ENCODE assay signal across 16 cellular contexts in genomic region chr1:79633456-79633855, GRCh38.
DNase-seq lines count a peak whose midpoint lies in the region; FAIRE-seq and TF ChIP-seq lines count a peak whose summit lies in the region.
"Had no signal": no experiment of that assay in that cellular context is flagged by ENCODE, and none has a peak within 500 bp of the region (broad histone marks: within the 10 kb centered on the region; RNA-seq: fewer than 3 reads in every experiment).

No MANE protein-coding gene starts in this region.

- H3K4me1 Mint-ChIP-seq in MCF 10A (ENCODE audit: insufficient read depth, unreplicated experiment) (peaks cover 8% of the 10 kb centered on the region), Calu3 (ENCODE audit: low read depth, unreplicated experiment) (no peaks in the 10 kb centered on the region)
- H3K4me1 Mint-ChIP-seq: activated CD4-positive, alpha-beta memory T cell treated with anti-CD3 and anti-CD28 coated beads, Interleukin-2, amount 10 ng/mL, durations not matched to agents 7 days and 5 days had no signal

- TF ChIP-seq CTCF in MCF 10A (IDR thresholded peaks at IDR 0.05; ENCODE audit: unreplicated experiment) (no peak), breast epithelium (IDR thresholded peaks at IDR 0.05) (no peak), fibroblast of lung (conservative IDR thresholded peaks at IDR 0.05 in 1 of 2, IDR thresholded peaks at IDR 0.05 in 1 of 2; ENCODE audit: low read depth in 1 of 2, low read length in 2 of 2) (no peak), Calu3 (IDR thresholded peaks at IDR 0.05; ENCODE audit: unreplicated experiment) (no peak), dorsolateral prefrontal cortex (IDR thresholded peaks at IDR 0.05 in 54 of 56, conservative IDR thresholded peaks at IDR 0.05 in 2 of 56; ENCODE audit: low read depth in 1 of 56, partially characterized antibody in 56 of 56) (no peak)

- intact Hi-C loops in MCF 10A (cut with micrococcal nuclease) (no loop called here), breast epithelium (cut with DNase I; ENCODE audit: low total_unique reads) (no loop called here), Calu3 (cut with micrococcal nuclease; ENCODE audit: unreplicated experiment) (no loop called here), dorsolateral prefrontal cortex (cut with DNase I) (no loop called here)

- H3K9me3 ChIP-seq in breast epithelium: no peaks in the 10 kb centered on the region
- H3K9me3 ChIP-seq in fibroblast of lung (ENCODE audit: control insufficient read depth, insufficient read depth, low read depth, low read length): no peaks in the 10 kb centered on the region
- no peaks in the 10 kb centered on the region for H3K9me3 ChIP-seq in neuronal stem cell (replicated peaks in 1 of 2; ENCODE audit: control insufficient read depth in 2 of 2, insufficient read depth in 1 of 2, low read depth in 1 of 2, low read length in 2 of 2)
- H3K9me3 ChIP-seq: right atrium auricular region, testis had no signal

- no peak overlapping the region for H3K14ac ChIP-seq in neuronal stem cell (ENCODE audit: low read length)

- peak overlapping the region; percentile 63 for H3K27ac Mint-ChIP-seq in MCF 10A (ENCODE audit: low read depth, unreplicated experiment)
- no peak overlapping the region for H3K27ac Mint-ChIP-seq in Calu3 (ENCODE audit: unreplicated experiment)
- H3K27ac Mint-ChIP-seq: activated CD4-positive, alpha-beta memory T cell treated with anti-CD3 and anti-CD28 coated beads, Interleukin-2, amount 10 ng/mL, durations not matched to agents 7 days and 5 days; dendritic cell treated with granulocyte-macrophage colony-stimulating factor and Interleukin-4, amounts not matched to agents 40 ng/mL and 50 ng/mL, for 4 days had no signal

- H2AK5ac ChIP-seq in neuronal stem cell (ENCODE audit: low read depth, low read length): no peak overlapping the region

- H3K27me3 Mint-ChIP-seq in MCF 10A (ENCODE audit: insufficient read depth, unreplicated experiment) (no peaks in the 10 kb centered on the region), Calu3 (ENCODE audit: unreplicated experiment) (no peaks in the 10 kb centered on the region)
- H3K27me3 Mint-ChIP-seq: activated CD4-positive, alpha-beta memory T cell treated with anti-CD3 and anti-CD28 coated beads, Interleukin-2, amount 10 ng/mL, durations not matched to agents 7 days and 5 days; dendritic cell treated with granulocyte-macrophage colony-stimulating factor and Interleukin-4, amounts not matched to agents 40 ng/mL and 50 ng/mL, for 4 days had no signal

- WGBS in neuronal stem cell (ENCODE audit: extremely low coverage in 2 of 2, insufficient read length in 2 of 2, insufficient replicate concordance in 1 of 2), 2 donors: no CpG with 5 or more reads among the region's 1 CpG

- H3K79me2 ChIP-seq in fibroblast of lung (ENCODE audit: control insufficient read depth, insufficient read depth, low read length): no peaks in the 10 kb centered on the region

- no peak for TF ChIP-seq POLR2A in breast epithelium (IDR thresholded peaks at IDR 0.05)

- H3K4me3 Mint-ChIP-seq in MCF 10A (ENCODE audit: unreplicated experiment) (no peak overlapping the region), Calu3 (ENCODE audit: low read depth, unreplicated experiment) (no peak overlapping the region)
- H3K4me3 Mint-ChIP-seq: activated CD4-positive, alpha-beta memory T cell treated with anti-CD3 and anti-CD28 coated beads, Interleukin-2, amount 10 ng/mL, durations not matched to agents 7 days and 5 days; dendritic cell treated with granulocyte-macrophage colony-stimulating factor and Interleukin-4, amounts not matched to agents 40 ng/mL and 50 ng/mL, for 4 days had no signal

- no peak overlapping the region for H3K4me3 ChIP-seq in breast epithelium
- H3K4me3 ChIP-seq in fibroblast of lung (replicated peaks in 1 of 4; ENCODE audit: control extremely low read depth in 1 of 4, insufficient read depth in 1 of 4, low read depth in 3 of 4, low read length in 4 of 4): no peak overlapping the region
- no peak overlapping the region for H3K4me3 ChIP-seq in neuronal stem cell (ENCODE audit: low read length in 2 of 2)
- H3K4me3 ChIP-seq in dorsolateral prefrontal cortex: no peak overlapping the region
- H3K4me3 ChIP-seq: right atrium auricular region, testis had no signal

- H4K91ac ChIP-seq in neuronal stem cell (ENCODE audit: low read depth, low read length, poor library complexity): no peak overlapping the region

- no peaks in the 10 kb centered on the region for H4K20me1 ChIP-seq in fibroblast of lung (ENCODE audit: control insufficient read depth, extremely low read depth, insufficient read depth, low read length)

- CTCF ChIA-PET in MCF 10A (lab: Yijun Ruan, JAX): no interaction called here
- CTCF ChIA-PET in Calu3 (lab: Charles Lee): no interaction called here

- no peaks in the 10 kb centered on the region for H3K79me1 ChIP-seq in neuronal stem cell (ENCODE audit: low read depth, low read length)

- H3K23ac ChIP-seq in neuronal stem cell (ENCODE audit: low read depth, low read length, poor library complexity): no peak overlapping the region

- no TSS peak for BruUV-seq in MCF 10A (replicated peaks; lab: Mats Ljungman, UMichigan)
- no TSS peak for BruUV-seq in Calu3 (replicated peaks; lab: Mats Ljungman, UMichigan)

- no peak overlapping the region for H2BK5ac ChIP-seq in neuronal stem cell (ENCODE audit: low read length)

- H3K4ac ChIP-seq in neuronal stem cell (ENCODE audit: low read length): no peak overlapping the region

- H2BK15ac ChIP-seq in neuronal stem cell (ENCODE audit: low read length): no peak overlapping the region

- DNase-seq in MCF 10A (ENCODE audit: unreplicated experiment): peak; percentile 55
- DNase-seq in breast epithelium (ENCODE audit: low spot score in 2 of 2): no peak
- DNase-seq in RCC 7860 (ENCODE audit: low spot score): peak; percentile 50
- DNase-seq in fibroblast of lung (ENCODE audit: low read depth in 2 of 2): peak; percentile 84 to 88
- no peak for DNase-seq in Calu3
- DNase-seq in neuronal stem cell (ENCODE audit: low spot score): no peak
- DNase-seq in dorsolateral prefrontal cortex: no peak
- DNase-seq in activated CD4-positive, CD25-positive, alpha-beta regulatory T cell treated with anti-CD3 and anti-CD28 coated beads, Interleukin-2, amount 50 U/mL, for 72 hours: no peak
- DNase-seq: 8988T; activated CD4-positive, alpha-beta memory T cell treated with anti-CD3 and anti-CD28 coated beads, Interleukin-2, amount 10 ng/mL, durations not matched to agents 7 days and 5 days; activated naive CD4-positive, alpha-beta T cell treated with Interleukin-2 at 50 U/mL for 16 hours; NCI-H2081 treated with DMSO at 0.1 percent for 48 hours; testis had no signal

- no peak overlapping the region for H3K4me2 ChIP-seq in fibroblast of lung (ENCODE audit: extremely low read depth, insufficient read depth, low read length)
- no peak overlapping the region for H3K4me2 ChIP-seq in neuronal stem cell (ENCODE audit: insufficient read depth, low read length, poor library complexity, severe bottlenecking)

- H3K27me3 ChIP-seq in breast epithelium: no peaks in the 10 kb centered on the region
- H3K27me3 ChIP-seq in fibroblast of lung (ENCODE audit: control insufficient read depth, insufficient read depth, low read length): no peaks in the 10 kb centered on the region
- H3K27me3 ChIP-seq in neuronal stem cell (ENCODE audit: control insufficient read depth in 3 of 3, insufficient read depth in 3 of 3, low read depth in 1 of 3, low read length in 3 of 3): no peaks in the 10 kb centered on the region
- H3K27me3 ChIP-seq in dorsolateral prefrontal cortex: no peaks in the 10 kb centered on the region
- H3K27me3 ChIP-seq: right atrium auricular region, testis had no signal

- H2AFZ ChIP-seq in fibroblast of lung (ENCODE audit: low read length): no peak overlapping the region
- H2AFZ ChIP-seq in neuronal stem cell (ENCODE audit: low read length): no peak overlapping the region

- no peak overlapping the region for H3K9ac ChIP-seq in fibroblast of lung (ENCODE audit: insufficient read depth, low read length)
- no peak overlapping the region for H3K9ac ChIP-seq in neuronal stem cell (ENCODE audit: low read depth, low read length, poor library complexity)

- no peak overlapping the region for H3K18ac ChIP-seq in neuronal stem cell (ENCODE audit: low read length)

- H3K36me3 ChIP-seq in breast epithelium (peaks cover 4% of the 10 kb centered on the region), fibroblast of lung (ENCODE audit: control insufficient read depth, insufficient read depth, low read length) (no peaks in the 10 kb centered on the region), neuronal stem cell (replicated peaks in 1 of 2; ENCODE audit: control insufficient read depth in 2 of 2, insufficient read depth in 2 of 2, low read length in 2 of 2) (no peaks in the 10 kb centered on the region)
- H3K36me3 ChIP-seq: right atrium auricular region had no signal

- POLR2A ChIA-PET in MCF 10A (lab: Yijun Ruan, JAX): no interaction called here

- H3K4me1 ChIP-seq in breast epithelium (no peaks in the 10 kb centered on the region), fibroblast of lung (ENCODE audit: control insufficient read depth, extremely low read depth, insufficient read depth, low read length) (no peaks in the 10 kb centered on the region), neuronal stem cell (ENCODE audit: control insufficient read depth in 2 of 2, insufficient read depth in 1 of 2, low read depth in 1 of 2, low read length in 2 of 2) (no peaks in the 10 kb centered on the region)
- H3K4me1 ChIP-seq: right atrium auricular region, testis had no signal

- H3K27ac ChIP-seq in breast epithelium (no peak overlapping the region), fibroblast of lung (ENCODE audit: insufficient read depth, low read length) (no peak overlapping the region), neuronal stem cell (replicated peaks; ENCODE audit: low read length) (no peak overlapping the region), dorsolateral prefrontal cortex (no peak overlapping the region)
- H3K27ac ChIP-seq: right atrium auricular region, testis had no signal

- no peak overlapping the region for H2BK12ac ChIP-seq in neuronal stem cell (ENCODE audit: low read length)

- no peak overlapping the region for H4K8ac ChIP-seq in neuronal stem cell (ENCODE audit: low read depth, low read length)

- H3K36me3 Mint-ChIP-seq in MCF 10A (ENCODE audit: insufficient read depth, unreplicated experiment) (no peaks in the 10 kb centered on the region), Calu3 (ENCODE audit: insufficient read depth, unreplicated experiment) (no peaks in the 10 kb centered on the region)

- H3K9me3 Mint-ChIP-seq in MCF 10A (ENCODE audit: unreplicated experiment) (no peaks in the 10 kb centered on the region), Calu3 (ENCODE audit: low read depth, unreplicated experiment) (peaks cover 3% of the 10 kb centered on the region)

- FAIRE-seq in RCC 7860 (lab: Jason Lieb, UNC): peak; percentile 86
- FAIRE-seq: GM18507 had no signal

- H2BK120ac ChIP-seq in neuronal stem cell (ENCODE audit: low read depth, low read length): no peak overlapping the region

Comparison
In these comparisons a context has a peak if more than half of its experiments do, and no peak if none do; other contexts are left out.
1. DNase-seq: peak in MCF 10A (single experiment), RCC 7860 (single experiment) and fibroblast of lung (2 of 2); none in breast epithelium (0 of 2), Calu3 (single experiment), neuronal stem cell (single experiment), dorsolateral prefrontal cortex (0 of 10) and activated CD4-positive, CD25-positive, alpha-beta regulatory T cell treated with anti-CD3 and anti-CD28 coated beads, Interleukin-2, amount 50 U/mL, for 72 hours (single experiment).